In genomic region chr19:50417138-50417849, GRCh38 we compare ENCODE assay signal across 22 cellular contexts. TPM values are rescaled to one million over a fixed set of nuclear protein-coding genes. Genes with fewer than 3 reads are reported as not detected.
A peak's percentile ranks its signal among the peaks of the same experiment; 100 is the strongest.
DNase-seq lines count a peak whose midpoint lies in the region; ATAC-seq and TF ChIP-seq lines count a peak whose summit lies in the region.
"Had no signal": no experiment of that assay in that cellular context is flagged by ENCODE, and none has a peak within 500 bp of the region (broad histone marks: within the 10 kb centered on the region; RNA-seq: fewer than 3 reads in every experiment).

No MANE protein-coding gene starts in this region.

- peaks cover 3% of the 10 kb centered on the region; the same call in 2 of the 3 replicates for H3K9me3 Mint-ChIP-seq in GM23338
- H3K9me3 Mint-ChIP-seq: nephron; stimulated activated effector memory CD8-positive, alpha-beta T cell treated with anti-CD3 and anti-CD28 coated beads, Interleukin-12 subunit alpha, Interleukin-12 subunit beta, amount 100 ng/mL, for 72 hours had no signal

- no peaks in the 10 kb centered on the region for H3K36me3 ChIP-seq in GM23338 (ENCODE audit: insufficient read depth)
- peaks cover 56% of the 10 kb centered on the region for H3K36me3 ChIP-seq in OCI-LY7 (ENCODE audit: insufficient read depth, low read length)
- no peaks in the 10 kb centered on the region for H3K36me3 ChIP-seq in thyroid gland

- ATAC-seq in GM23338: no peak
- ATAC-seq in left colon: peak; percentile 64
- no peak for ATAC-seq in left cardiac atrium
- ATAC-seq: activated CD4-positive, CD25-positive, alpha-beta regulatory T cell treated with anti-CD3 and anti-CD28 coated beads, Interleukin-2, amount 50 U/mL, for 24 hours had no signal

- H3K9me3 ChIP-seq in OCI-LY7 (ENCODE audit: low read length) (peaks cover 5% of the 10 kb centered on the region; the same call in 1 of the 2 replicates), thyroid gland (no peaks in the 10 kb centered on the region)
- H3K9me3 ChIP-seq: esophagus muscularis mucosa, tibial nerve had no signal

- H3K4me1 ChIP-seq in GM23338 (ENCODE audit: insufficient read depth) (peaks cover 14% of the 10 kb centered on the region; the same call in 1 of the 2 replicates), OCI-LY7 (ENCODE audit: insufficient read depth, low read length, poor library complexity, severe bottlenecking) (peaks cover 60% of the 10 kb centered on the region), thyroid gland (peaks cover 0 to 6% of the 10 kb centered on the region in 2 donors)

- H3K4me3 ChIP-seq in GM23338: no peak overlapping the region
- H3K4me3 ChIP-seq in OCI-LY7 (ENCODE audit: low read depth, low read length, poor library complexity, severe bottlenecking): peak overlapping the region; percentile 80
- H3K4me3 ChIP-seq in thyroid gland (replicated peaks in 1 of 3): no peak overlapping the region
- H3K4me3 ChIP-seq: esophagus muscularis mucosa had no signal

- H4K20me1 ChIP-seq in GM23338 (replicated peaks; ENCODE audit: insufficient read depth): no peaks in the 10 kb centered on the region; the same call in 1 of the 2 replicates
- H4K20me1 ChIP-seq in OCI-LY7 (ENCODE audit: insufficient read depth, low read length): no peaks in the 10 kb centered on the region; the same call in 1 of the 2 replicates

- POLR2A ChIA-PET in OCI-LY7 (lab: Charles Lee): no interaction called here

- H2AFZ ChIP-seq in GM23338 (no peak overlapping the region), OCI-LY7 (ENCODE audit: low read length) (no peak overlapping the region)

- H3F3A ChIP-seq in GM23338 (replicated peaks; ENCODE audit: low read depth): peaks cover 14% of the 10 kb centered on the region; the same call in 1 of the 2 replicates

- DNase-seq in DMS53 (lab: John Stamatoyannopoulos, UW) (peak; percentile 83), GM23338 (ENCODE audit: low spot score) (peak; percentile 30), OCI-LY7 (ENCODE audit: low spot score) (peak; percentile 60), left colon (peak; percentile 57 to 69), occipital lobe (lab: John Stamatoyannopoulos, UW) (no peak), thyroid gland (no peak), left cardiac atrium (no peak)
- no peak for DNase-seq in activated CD4-positive, alpha-beta T cell treated with anti-CD3 and anti-CD28 coated beads for 4 hours
- DNase-seq: activated effector memory CD4-positive, alpha-beta T cell treated with anti-CD3 and anti-CD28 coated beads, Interleukin-2, amount 50 U/mL, for 16 hours; amygdala; central memory CD4-positive, alpha-beta T cell; NCI-H2029; NCI-H774; SIG-M5; stimulated activated CD4-positive, alpha-beta T cell treated with anti-CD3 and anti-CD28 coated beads, Interleukin-12 subunit alpha, Interleukin-12 subunit beta, amount 100 ng/mL, for 4 hours had no signal

- TF ChIP-seq POLR2A in thyroid gland (IDR thresholded peaks at IDR 0.05): no peak

- H3K4me2 ChIP-seq in GM23338 (no peak overlapping the region; the same call in 1 of the 2 replicates), OCI-LY7 (ENCODE audit: low read length) (peak overlapping the region; percentile 92)

- H3K27me3 Mint-ChIP-seq in GM23338 (ENCODE audit: insufficient read depth, low read depth, poor library complexity): peaks cover 13% of the 10 kb centered on the region

- CTCF ChIA-PET in OCI-LY7 (lab: Charles Lee; ENCODE audit: unreplicated experiment): no interaction called here

- H3K27me3 ChIP-seq in GM23338 (ENCODE audit: insufficient read depth) (no peaks in the 10 kb centered on the region), thyroid gland (peaks cover 13% of the 10 kb centered on the region)

- H3K9me2 ChIP-seq in GM23338 (ENCODE audit: insufficient read depth): no peaks in the 10 kb centered on the region
- H3K9me2 ChIP-seq in OCI-LY7 (ENCODE audit: insufficient read depth, low read length): no peaks in the 10 kb centered on the region

- intact Hi-C loops in OCI-LY7 (cut with micrococcal nuclease; ENCODE audit: unreplicated experiment): no loop called here
- intact Hi-C loops in left colon (cut with DNase I, micrococcal nuclease): loop anchor here in 1 of 2 donors (10.0 kb wide), 1 partner anchor 52 kb away; the partner anchor contains the start of gene NAPSA
- intact Hi-C loops in thyroid gland (cut with DNase I): loop anchor here (5.0 kb wide), 1 partner anchor 55 kb away; no protein-coding TSS in a partner anchor
- intact Hi-C loops in left cardiac atrium (cut with DNase I): no loop called here

- WGBS in thyroid gland, 2 donors: 78 to 87% methylated on average over 7 to 17 of the region's 35 CpGs

- peaks cover 36% of the 10 kb centered on the region for H3K36me3 Mint-ChIP-seq in GM23338 (ENCODE audit: low read depth)

- BruUV-seq in OCI-LY7 (replicated peaks; lab: Mats Ljungman, UMichigan): no TSS peak

- H3K27ac Mint-ChIP-seq in GM23338: no peak overlapping the region
- H3K27ac Mint-ChIP-seq: nephron; stimulated activated effector memory CD8-positive, alpha-beta T cell treated with anti-CD3 and anti-CD28 coated beads, Interleukin-12 subunit alpha, Interleukin-12 subunit beta, amount 100 ng/mL, for 72 hours had no signal

- peaks cover 24% of the 10 kb centered on the region for H3K4me1 Mint-ChIP-seq in GM23338

- TF ChIP-seq CTCF in GM23338 (conservative IDR thresholded peaks at IDR 0.05; ENCODE audit: low read depth in 2 of 2) (no peak), OCI-LY7 (conservative IDR thresholded peaks at IDR 0.05; ENCODE audit: low read length) (no peak), thyroid gland (IDR thresholded peaks at IDR 0.05) (no peak)

- H3K27ac ChIP-seq in GM23338 (ENCODE audit: low read depth) (no peak overlapping the region), OCI-LY7 (ENCODE audit: low read depth, low read length, poor library complexity, severe bottlenecking) (peak overlapping the region; percentile 98), thyroid gland (no peak overlapping the region)
- H3K27ac ChIP-seq: esophagus muscularis mucosa had no signal

- H3K4me3 Mint-ChIP-seq in GM23338: no peak overlapping the region
- H3K4me3 Mint-ChIP-seq: nephron; stimulated activated effector memory CD8-positive, alpha-beta T cell treated with anti-CD3 and anti-CD28 coated beads, Interleukin-12 subunit alpha, Interleukin-12 subunit beta, amount 100 ng/mL, for 72 hours had no signal

- peaks cover 6% of the 10 kb centered on the region; the same call in 1 of the 2 replicates for H3K79me2 ChIP-seq in GM23338 (replicated peaks; ENCODE audit: insufficient read depth)
- H3K79me2 ChIP-seq in OCI-LY7 (ENCODE audit: insufficient read depth, low read depth, low read length): peaks cover 41% of the 10 kb centered on the region

TF ChIP-seq in GM23338, 12 proteins besides CTCF, POLR2A, EP300 and RAD21 (continues in another document):
- no peak for TF ChIP-seq STAT1 (IDR thresholded peaks at IDR 0.05; ENCODE audit: unreplicated experiment)
- no peak for TF ChIP-seq EZH2phosphoT487 (IDR thresholded peaks at IDR 0.05; ENCODE audit: unreplicated experiment)
- TF ChIP-seq NANOG (IDR thresholded peaks at IDR 0.05; ENCODE audit: borderline replicate concordance): no peak
- no peak for TF ChIP-seq ETS1 (IDR thresholded peaks at IDR 0.05)
- no peak for TF ChIP-seq JUNB (IDR thresholded peaks at IDR 0.05; ENCODE audit: unreplicated experiment)
- TF ChIP-seq ZNF331 (CRISPR knock-in tag; IDR thresholded peaks at IDR 0.05; ENCODE audit: low read depth): no peak

RNA-seq across cellular contexts. Expression of gene SPIB, which starts 1.4 kb away (rescaled TPM):
- 16.9 and 17.5 TPM in 2 replicates for total RNA-seq in GM23338 (2014; rRNA removed; shearing (Covaris generic))
- 12.6 and 13.0 TPM in 2 replicates for polyA plus RNA-seq in GM23338 (2016; fragmentation: Nextera tagmentation; extraction: Ambion mirVana)
- 122 and 145 TPM in 2 replicates for total RNA-seq in OCI-LY7 (2014; rRNA removed; shearing (Covaris generic))
- total RNA-seq in OCI-LY7 (2022): 99.4 and 101 TPM in 2 replicates
- 10 to 100 TPM; 48.2 to 93.6 TPM for total RNA-seq in left colon
- total RNA-seq in occipital lobe: not detected
- not detected for total RNA-seq in thyroid gland
- not detected for total RNA-seq in left cardiac atrium
- total RNA-seq: lung microvascular endothelial cell, pulmonary artery endothelial cell had no signal

RNA-seq across cellular contexts. Expression of gene MYBPC2, which starts 15.4 kb away (rescaled TPM):
- 3.8 and 4.2 TPM in 2 replicates for total RNA-seq in GM23338 (2014; rRNA removed; shearing (Covaris generic))
- polyA plus RNA-seq in GM23338 (2016; fragmentation: Nextera tagmentation; extraction: Ambion mirVana): 5.9 and 6.1 TPM in 2 replicates
- 10.6 and 15.4 TPM in 2 replicates for total RNA-seq in OCI-LY7 (2014; rRNA removed; shearing (Covaris generic))
- 22.2 and 28.2 TPM in 2 replicates for total RNA-seq in OCI-LY7 (2022)
- under 1 TPM in 1 of 2 donors, not detected in 1; 0.06 TPM for total RNA-seq in left colon
- not detected for total RNA-seq in occipital lobe
- under 1 TPM in 1 of 4 donors, not detected in 3; 0.13 TPM for total RNA-seq in thyroid gland
- total RNA-seq in left cardiac atrium: not detected
- total RNA-seq: esophagus muscularis mucosa, lung microvascular endothelial cell, pulmonary artery endothelial cell had no signal

RNA-seq across cellular contexts. Expression of gene POLD1, which starts 33.1 kb away (rescaled TPM):
- 141 and 173 TPM in 2 replicates for total RNA-seq in GM23338 (2014; rRNA removed; shearing (Covaris generic))
- 111 and 113 TPM in 2 replicates for polyA plus RNA-seq in GM23338 (2016; fragmentation: Nextera tagmentation; extraction: Ambion mirVana)
- total RNA-seq in OCI-LY7 (2014; rRNA removed; shearing (Covaris generic)): 147 and 233 TPM in 2 replicates
- total RNA-seq in OCI-LY7 (2022) (119 and 127 TPM in 2 replicates), left colon (10 to 100 TPM; 26.0 to 28.2 TPM), occipital lobe (17.5 TPM), thyroid gland (10 to 100 TPM; 12.9 to 27.5 (median 19.0) TPM), left cardiac atrium (10 to 100 TPM; 12.0 to 13.4 TPM)

RNA-seq across cellular contexts. Expression of gene NR1H2, which starts 41.0 kb away (rescaled TPM):
- 54.6 and 70.2 TPM in 2 replicates for total RNA-seq in GM23338 (2014; rRNA removed; shearing (Covaris generic))
- 29.8 and 32.9 TPM in 2 replicates for polyA plus RNA-seq in GM23338 (2016; fragmentation: Nextera tagmentation; extraction: Ambion mirVana)
- 52.8 and 65.7 TPM in 2 replicates for total RNA-seq in OCI-LY7 (2014; rRNA removed; shearing (Covaris generic))
- total RNA-seq in OCI-LY7 (2022) (41.2 and 53.1 TPM in 2 replicates), left colon (10 to 100 TPM; 61.9 to 75.2 TPM), occipital lobe (18.9 TPM), thyroid gland (100 to 1,000 TPM in 2 of 4 donors, 10 to 100 TPM in 2; 76.4 to 114 (median 100) TPM), left cardiac atrium (10 to 100 TPM; 59.3 to 70.0 TPM)

RNA-seq across cellular contexts. Expression of gene NAPSA, which starts 51.9 kb away (rescaled TPM):
- 0.14 and 0.27 TPM in 2 replicates for total RNA-seq in GM23338 (2014; rRNA removed; shearing (Covaris generic))
- polyA plus RNA-seq in GM23338 (2016; fragmentation: Nextera tagmentation; extraction: Ambion mirVana): 0.63 and 0.99 TPM in 2 replicates
- total RNA-seq in OCI-LY7 (2014; rRNA removed; shearing (Covaris generic)): 2.6 and 5.7 TPM in 2 replicates
- total RNA-seq in OCI-LY7 (2022): 15.7 and 30.1 TPM in 2 replicates
- 1 to 10 TPM in 1 of 2 donors, under 1 TPM in 1; 0.55 to 1.1 TPM for total RNA-seq in left colon
- 0.16 TPM for total RNA-seq in occipital lobe
- total RNA-seq in thyroid gland: 1 to 10 TPM in 2 of 4 donors, under 1 TPM in 2; 0.46 to 3.4 (median 1.5) TPM
- under 1 TPM; 0.47 to 0.97 TPM for total RNA-seq in left cardiac atrium

Comparison
In these comparisons a context has a peak if more than half of its experiments do, and no peak if none do; other contexts are left out.
1. DNase-seq: peak in DMS53 (single experiment), GM23338 (single experiment), OCI-LY7 (single experiment) and left colon (2 of 2); none in occipital lobe (single experiment), activated CD4-positive, alpha-beta T cell treated with anti-CD3 and anti-CD28 coated beads for 4 hours (0 of 2), thyroid gland (0 of 2) and left cardiac atrium (single experiment).
2. RNA of gene SPIB, which starts 1.4 kb away (total RNA-seq): 99.4 to 145 TPM in OCI-LY7, 48.2 to 93.6 TPM in left colon and 16.9 to 17.5 TPM in GM23338; not detected in left cardiac atrium, not detected in occipital lobe (single experiment) and not detected in thyroid gland; every median in the first group is over 10 times any median in the second.